21 cellular contexts compared by ENCODE assay signal in the genomic region with DNA sequence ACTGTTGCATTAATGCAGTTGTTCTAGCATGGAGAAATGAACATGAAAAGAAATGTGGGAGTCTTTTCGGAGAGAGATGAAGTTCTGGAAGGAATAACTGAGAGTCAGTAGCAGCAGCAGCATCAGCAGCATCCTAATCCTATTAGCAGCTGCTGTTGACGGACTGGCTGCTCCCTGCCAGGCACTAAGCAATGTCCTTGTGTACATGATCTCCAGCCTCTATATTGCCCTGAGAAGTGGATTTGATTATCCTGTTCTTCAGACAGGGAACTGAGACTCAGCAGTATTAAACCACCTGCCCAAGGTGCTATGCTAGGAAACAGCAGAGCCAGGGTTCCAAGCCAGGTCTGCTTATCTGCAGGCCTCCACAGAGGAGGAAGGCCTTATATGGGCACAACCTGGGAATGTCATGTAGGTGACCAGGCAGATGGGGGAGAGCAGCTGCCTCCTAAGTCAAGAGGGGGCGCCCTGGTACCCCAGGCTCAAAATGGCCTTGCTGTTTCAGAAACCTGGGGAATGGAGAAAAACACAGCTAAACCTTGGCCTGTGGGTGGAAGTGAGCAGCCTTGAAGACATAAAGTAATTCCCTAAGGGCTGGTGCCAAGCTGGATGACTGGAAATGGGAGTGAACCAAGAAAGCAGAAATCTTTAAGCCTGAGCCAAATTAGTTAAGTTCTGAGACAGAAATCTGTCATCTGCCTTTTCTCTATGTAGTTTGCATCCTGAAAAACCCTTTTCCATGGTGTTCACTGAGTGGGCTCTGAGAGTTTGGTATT.
DNase-seq lines count a peak whose midpoint lies in the region; FAIRE-seq and TF ChIP-seq lines count a peak whose summit lies in the region.
"Had no signal": no experiment of that assay in that cellular context is flagged by ENCODE, and none has a peak within 500 bp of the region (broad histone marks: within the 10 kb centered on the region; RNA-seq: fewer than 3 reads in every experiment).

No MANE protein-coding gene starts in this region.

- H3K27me3 ChIP-seq in H1 (replicated peaks in 1 of 4; ENCODE audit: control insufficient read depth in 3 of 4, extremely low read depth in 1 of 4, insufficient read depth in 3 of 4, low read length in 3 of 4), result no peaks in the 10 kb centered on the region
- H3K27me3 ChIP-seq in rectal smooth muscle tissue (ENCODE audit: control insufficient read depth, insufficient read depth, low read length), result no peaks in the 10 kb centered on the region
- H3K27me3 ChIP-seq: heart right ventricle, upper lobe of left lung had no signal

- H4K5ac ChIP-seq in H1 (ENCODE audit: insufficient read length, low read depth, low read length), result no peak overlapping the region

- TF ChIP-seq EP300 in H1 (IDR thresholded peaks at IDR 0.05; ENCODE audit: borderline replicate concordance in 1 of 2, low read depth in 2 of 2, low read length in 2 of 2), result no peak

- H3K23me2 ChIP-seq in H1 (ENCODE audit: low read depth, low read length), result no peaks in the 10 kb centered on the region; the same call in 1 of the 2 replicates

- no peaks in the 10 kb centered on the region for H3K36me3 ChIP-seq in H1 (ENCODE audit: control insufficient read depth in 2 of 4, insufficient read depth in 4 of 4, low read length in 3 of 4)
- H3K36me3 ChIP-seq in rectal smooth muscle tissue (ENCODE audit: control insufficient read depth, insufficient read depth, low read length), result no peaks in the 10 kb centered on the region
- H3K36me3 ChIP-seq: heart right ventricle, upper lobe of left lung had no signal

- peak; percentile 87 for FAIRE-seq in H1 (lab: Jason Lieb, UNC)
- FAIRE-seq: colon had no signal

- CTCF ChIA-PET in H1 (lab: Charles Lee; ENCODE audit: partially characterized antibody), result interaction anchor here (0.9 to 1.7 kb wide), 6 partner anchors 9 to 53 kb away, joined by 3 to 5 read pairs (median 4); no protein-coding TSS in a partner anchor

- TF ChIP-seq CTCF in H1 (IDR thresholded peaks at IDR 0.05; ENCODE audit: control extremely low read depth in 1 of 3, insufficient read depth in 1 of 3, low read depth in 1 of 3, low read length in 3 of 3), result no peak

- H3K79me1 ChIP-seq in H1 (ENCODE audit: low read depth, low read length), result no peaks in the 10 kb centered on the region

- no peak overlapping the region; the same call in 1 of the 2 replicates for H2BK12ac ChIP-seq in H1 (ENCODE audit: low read depth, low read length)

- H3K4me1 ChIP-seq in H1 (replicated peaks in 1 of 4; ENCODE audit: control insufficient read depth in 3 of 4, insufficient read depth in 4 of 4, low read length in 3 of 4) (peaks cover 0 to 2% (median under 1%) of the 10 kb centered on the region in 4 experiments; a peak in 1 of 7 replicates), rectal smooth muscle tissue (ENCODE audit: control insufficient read depth, insufficient read depth, low read length) (peaks cover 10% of the 10 kb centered on the region)
- H3K4me1 ChIP-seq: upper lobe of left lung had no signal

- no peak overlapping the region for H2BK20ac ChIP-seq in H1 (ENCODE audit: low read length)

- H3K18ac ChIP-seq in H1 (ENCODE audit: extremely low read depth, low read length), result no peak overlapping the region; the same call in 1 of the 2 replicates

- H2BK15ac ChIP-seq in H1 (ENCODE audit: low read length), result no peak overlapping the region; the same call in 1 of the 2 replicates

- no peak overlapping the region for H4K8ac ChIP-seq in H1 (ENCODE audit: extremely low read depth, insufficient read depth, low read length)

- no peak overlapping the region for H2BK120ac ChIP-seq in H1 (replicated peaks; ENCODE audit: low read depth, low read length)

- H2AK5ac ChIP-seq in H1 (ENCODE audit: low read depth, low read length), result no peak overlapping the region

- WGBS in H1 (ENCODE audit: extremely low coverage in 1 of 2, insufficient coverage in 1 of 2, insufficient read length in 1 of 2, insufficient replicate concordance in 2 of 2, low coverage in 1 of 2, low lambda C conversion rate in 2 of 2, missing lambda C conversion rate in 1 of 2), 2 experiments, result 88% methylated on average over 3 of the region's 3 CpGs; no CpG with 5 or more reads in 1 of the 2 experiments

- POLR2A ChIA-PET in H1 (lab: Charles Lee; ENCODE audit: partially characterized antibody), result no interaction called here

- no peak for TF ChIP-seq POLR2A in H1 (IDR thresholded peaks at IDR 0.05; ENCODE audit: control extremely low read depth in 1 of 2, low read depth in 2 of 2, low read length in 2 of 2)

- H3K9ac ChIP-seq in H1 (replicated peaks in 1 of 4; ENCODE audit: extremely low read depth in 1 of 4, low read depth in 3 of 4, low read length in 3 of 4) (no peak overlapping the region), rectal smooth muscle tissue (ENCODE audit: low read length) (no peak overlapping the region)

- H3K9me3 ChIP-seq in H1 (ENCODE audit: insufficient read depth in 2 of 2, low read depth in 1 of 2, low read length in 1 of 2), result no peaks in the 10 kb centered on the region
- H3K9me3 ChIP-seq: heart right ventricle, upper lobe of left lung had no signal

- H4K91ac ChIP-seq in H1 (replicated peaks; ENCODE audit: insufficient read length, low read length), result no peak overlapping the region

- no peak overlapping the region for H2AFZ ChIP-seq in H1 (ENCODE audit: low read length)

- no peak overlapping the region for H3K23ac ChIP-seq in H1 (ENCODE audit: insufficient read length)

- H3K14ac ChIP-seq in H1 (ENCODE audit: insufficient read length), result no peak overlapping the region

- H3K79me2 ChIP-seq in H1 (ENCODE audit: control insufficient read depth in 1 of 2, insufficient read depth in 2 of 2, low read length in 2 of 2), result no peaks in the 10 kb centered on the region

- peak; percentile 12 for DNase-seq in NCI-H1092 (lab: John Stamatoyannopoulos, UW)
- no peak for DNase-seq in NCI-H1092 treated with DMSO at 0.1 percent for 48 hours (lab: John Stamatoyannopoulos, UW)
- DNase-seq in NCI-H510A (lab: John Stamatoyannopoulos, UW), result peak; percentile 62
- peak in 1 of 2 experiments; percentile 53 for DNase-seq in H1 (ENCODE audit: low read depth in 1 of 2, low spot score in 2 of 2)
- no peak for DNase-seq in glomerular visceral epithelial cell (ENCODE audit: extremely low spot score)
- DNase-seq in HuH-7.5 (ENCODE audit: low spot score), result no peak
- DNase-seq in inferior parietal cortex (ENCODE audit: extremely low spot score), result no peak
- DNase-seq: 8988T; activated CD4-positive, alpha-beta T cell treated with anti-CD3 and anti-CD28 coated beads for 4 hours; activated naive CD8-positive, alpha-beta T cell treated with anti-CD3 and anti-CD28 coated beads for 36 hours; activated T-cell treated with anti-CD3 and anti-CD28 coated beads for 4 hours; CD4-positive, alpha-beta T cell; GF-D8; heart right ventricle; naive thymus-derived CD8-positive, alpha-beta T cell; NCI-H226; stimulated activated CD4-positive, alpha-beta T cell treated with anti-CD3 and anti-CD28 coated beads, Interleukin-4, amount 100 ng/mL, for 1 hour; upper lobe of left lung had no signal

- H3K27ac ChIP-seq in H1 (ENCODE audit: low read depth, low read length), result no peak overlapping the region; the same call in 1 of the 2 replicates
- H3K27ac ChIP-seq in rectal smooth muscle tissue (ENCODE audit: low read depth, low read length), result peak overlapping the region; percentile 40
- H3K27ac ChIP-seq: epithelial cell of prostate, upper lobe of left lung had no signal

- H3K4me2 ChIP-seq in H1 (ENCODE audit: insufficient read depth in 1 of 2, low read depth in 2 of 2, low read length in 2 of 2), result no peak overlapping the region

- no peak overlapping the region for H2BK5ac ChIP-seq in H1 (ENCODE audit: low read depth, low read length)

- H3K56ac ChIP-seq in H1 (replicated peaks; ENCODE audit: insufficient read length, low read depth, low read length), result no peak overlapping the region

- H3K4ac ChIP-seq in H1 (replicated peaks; ENCODE audit: insufficient read length, low read depth, low read length), result no peak overlapping the region

- TF ChIP-seq RAD21 in H1 (IDR thresholded peaks at IDR 0.05 in 1 of 2, conservative IDR thresholded peaks at IDR 0.05 in 1 of 2; ENCODE audit: low read depth in 2 of 2, low read length in 2 of 2), result no peak; a peak in 1 of 4 replicates

- H4K20me1 ChIP-seq in H1 (replicated peaks in 1 of 2; ENCODE audit: control insufficient read depth in 1 of 2, insufficient read depth in 2 of 2, low read length in 2 of 2), result no peaks in the 10 kb centered on the region

- H3K4me3 ChIP-seq in H1 (ENCODE audit: extremely low read depth in 1 of 4, insufficient read depth in 2 of 4, low read depth in 3 of 4, low read length in 4 of 4) (no peak overlapping the region), rectal smooth muscle tissue (ENCODE audit: low read length) (no peak overlapping the region)
- H3K4me3 ChIP-seq: heart right ventricle, upper lobe of left lung had no signal

TF ChIP-seq in H1, 55 proteins besides CTCF, POLR2A, EP300 and RAD21:
- TF ChIP-seq SP1 (IDR thresholded peaks at IDR 0.05; ENCODE audit: low read depth, low read length) (no peak), HDAC6 (IDR thresholded peaks at IDR 0.05; ENCODE audit: low read depth, low read length) (no peak), SIN3A (conservative IDR thresholded peaks at IDR 0.05 in 1 of 2, IDR thresholded peaks at IDR 0.05 in 1 of 2; ENCODE audit: low read depth in 1 of 2, low read length in 2 of 2) (no peak), YY1 (IDR thresholded peaks at IDR 0.05; ENCODE audit: low read depth, low read length) (peak; percentile 79), RNF2 (IDR thresholded peaks at IDR 0.05; ENCODE audit: borderline replicate concordance, low read depth, low read length, missing control alignments, poor library complexity, severe bottlenecking) (no peak), NRF1 (IDR thresholded peaks at IDR 0.05; ENCODE audit: low read depth, low read length) (no peak), CHD2 (IDR thresholded peaks at IDR 0.05; ENCODE audit: low read length) (no peak), E2F6 (IDR thresholded peaks at IDR 0.05) (no peak), CBX5 (IDR thresholded peaks at IDR 0.05; ENCODE audit: low read depth, low read length) (no peak), SRF (IDR thresholded peaks at IDR 0.05; ENCODE audit: low read depth, low read length) (peak; percentile 99), JUND (IDR thresholded peaks at IDR 0.05; ENCODE audit: low read length) (no peak), SAP30 (IDR thresholded peaks at IDR 0.05; ENCODE audit: insufficient read depth, insufficient replicate concordance, low read length) (no peak), NANOG (IDR thresholded peaks at IDR 0.05; ENCODE audit: insufficient read depth, low read depth, low read length, poor library complexity, severe bottlenecking) (no peak), KDM1A (IDR thresholded peaks at IDR 0.05; ENCODE audit: borderline replicate concordance, low read length) (no peak)

Comparison
In these comparisons a context has a peak if more than half of its experiments do, and no peak if none do; other contexts are left out.
1. DNase-seq: peak in NCI-H1092 (single experiment) and NCI-H510A (single experiment); none in NCI-H1092 treated with DMSO at 0.1 percent for 48 hours (single experiment), glomerular visceral epithelial cell (single experiment), HuH-7.5 (single experiment) and inferior parietal cortex (single experiment).